12 cellular contexts compared by ENCODE assay signal in genomic region chr20:46378390-46379009, GRCh38.
"Had no signal": no experiment of that assay in that cellular context is flagged by ENCODE, and none has a peak within 500 bp of the region (broad histone marks: within the 10 kb centered on the region; RNA-seq: fewer than 3 reads in every experiment).

No MANE protein-coding gene starts in this region.

- H3K4me3 Mint-ChIP-seq: activated CD4-positive, alpha-beta memory T cell treated with anti-CD3 and anti-CD28 coated beads, Interleukin-2, amount 10 ng/mL, durations not matched to agents 7 days and 5 days had no signal

- H3K4me1 Mint-ChIP-seq: activated CD4-positive, alpha-beta memory T cell treated with anti-CD3 and anti-CD28 coated beads, Interleukin-2, amount 10 ng/mL, durations not matched to agents 7 days and 5 days had no signal

- H3K27me3 Mint-ChIP-seq: activated CD4-positive, alpha-beta memory T cell treated with anti-CD3 and anti-CD28 coated beads, Interleukin-2, amount 10 ng/mL, durations not matched to agents 7 days and 5 days had no signal

- H3K9me3 Mint-ChIP-seq: activated CD4-positive, alpha-beta memory T cell treated with anti-CD3 and anti-CD28 coated beads, Interleukin-2, amount 10 ng/mL, durations not matched to agents 7 days and 5 days had no signal

- DNase-seq: activated CD4-positive, alpha-beta memory T cell treated with anti-CD3 and anti-CD28 coated beads, Interleukin-2, amount 10 ng/mL, durations not matched to agents 7 days and 5 days; activated CD4-positive, alpha-beta T cell treated with anti-CD3 and anti-CD28 coated beads for 1 hour; activated naive CD4-positive, alpha-beta T cell treated with Interleukin-2 at 50 U/mL for 16 hours; anterior cingulate cortex; dorsolateral prefrontal cortex; gastrocnemius medialis; heart right ventricle; left ventricle myocardium superior; mesenchymal stem cell; SW 1271; upper lobe of left lung had no signal

- H3K27ac Mint-ChIP-seq: activated CD4-positive, alpha-beta memory T cell treated with anti-CD3 and anti-CD28 coated beads, Interleukin-2, amount 10 ng/mL, durations not matched to agents 7 days and 5 days had no signal

- H3K4me1 ChIP-seq: gastrocnemius medialis, heart right ventricle, SJSA1, upper lobe of left lung had no signal

- ATAC-seq: gastrocnemius medialis, heart right ventricle, left ventricle myocardium superior had no signal

- H3K9me3 ChIP-seq: gastrocnemius medialis, heart right ventricle, SJSA1, upper lobe of left lung had no signal

- H3K4me3 ChIP-seq: dorsolateral prefrontal cortex, gastrocnemius medialis, heart right ventricle, SJSA1, upper lobe of left lung had no signal

- H3K27me3 ChIP-seq: dorsolateral prefrontal cortex, gastrocnemius medialis, heart right ventricle, SJSA1, upper lobe of left lung had no signal

- H3K27ac ChIP-seq: gastrocnemius medialis, heart right ventricle, SJSA1, upper lobe of left lung had no signal
